Comparison of ENCODE assay signal across 14 cellular contexts in genomic region chr2:129482626-129483025, GRCh38.
DNase-seq lines count a peak whose midpoint lies in the region; ATAC-seq, FAIRE-seq and TF ChIP-seq lines count a peak whose summit lies in the region.
"Had no signal": no experiment of that assay in that cellular context is flagged by ENCODE, and none has a peak within 500 bp of the region (broad histone marks: within the 10 kb centered on the region; RNA-seq: fewer than 3 reads in every experiment).

No MANE protein-coding gene starts in this region.

- peaks cover 40% of the 10 kb centered on the region for H3K4me1 ChIP-seq in OCI-LY3 (ENCODE audit: low read length)
- H3K4me1 ChIP-seq: A549, BE2C had no signal

- no peaks in the 10 kb centered on the region for H3K27me3 ChIP-seq in OCI-LY3 (ENCODE audit: low read depth, low read length)
- H3K27me3 ChIP-seq: BE2C had no signal

- H3K4me2 ChIP-seq in OCI-LY3 (ENCODE audit: low read length), result peak overlapping the region; percentile 57
- H3K4me2 ChIP-seq: A549, GM23338 had no signal

- H3K36me3 ChIP-seq in OCI-LY3 (replicated peaks; ENCODE audit: low read depth, low read length), result peaks cover 7% of the 10 kb centered on the region
- H3K36me3 ChIP-seq: BE2C had no signal

- peaks cover 0 to 3% of the 10 kb centered on the region in 2 donors for H3K36me3 Mint-ChIP-seq in naive B cell

- DNase-seq in islet precursor cell (peak; percentile 18), naive B cell (no peak), urothelium cell line (ENCODE audit: low spot score) (no peak), DMS153 treated with DMSO at 0.1 percent for 48 hours (lab: John Stamatoyannopoulos, UW; ENCODE audit: unreplicated experiment) (no peak), HCEC 1CT (no peak), DMS153 (lab: John Stamatoyannopoulos, UW) (no peak)
- DNase-seq: BE2C, DMS79, H9, HFFc6 had no signal

- H3K9me3 ChIP-seq in OCI-LY3 (ENCODE audit: insufficient read depth, low read length), result no peaks in the 10 kb centered on the region
- H3K9me3 ChIP-seq: A549, BE2C had no signal

- H2AFZ ChIP-seq in OCI-LY3 (ENCODE audit: low read depth, low read length), result no peak overlapping the region; the same call in 1 of the 2 replicates
- H2AFZ ChIP-seq: GM23338 had no signal

- H3K9ac ChIP-seq in OCI-LY3 (ENCODE audit: low read length), result peak overlapping the region; percentile 15; the same call in 1 of the 2 replicates

- peak overlapping the region in 4 of 6 donors; percentile 22 to 99 (median 90) for H3K27ac Mint-ChIP-seq in naive B cell
- H3K27ac Mint-ChIP-seq: GM23338, HFFc6 had no signal

- H3K4me3 ChIP-seq in OCI-LY3 (ENCODE audit: low read length), result peak overlapping the region; percentile 37; the same call in 1 of the 2 replicates
- H3K4me3 ChIP-seq: A549, GM23338 had no signal

- H3K27me3 Mint-ChIP-seq in naive B cell, result peaks cover 0 to 5% (median 0%) of the 10 kb centered on the region in 3 donors

- H3K27ac ChIP-seq in OCI-LY3 (ENCODE audit: low read length), result peak overlapping the region; percentile 72
- H3K27ac ChIP-seq: A549 had no signal

- peak; percentile 17 for FAIRE-seq in urothelium cell line (lab: Jason Lieb, UNC)
- FAIRE-seq: A549, GM12891 had no signal

- no peaks in the 10 kb centered on the region for H4K20me1 ChIP-seq in OCI-LY3 (ENCODE audit: insufficient read depth, low read length)

- H3K4me3 Mint-ChIP-seq in naive B cell, result peak overlapping the region in 1 of 8 donors; percentile 82
- H3K4me3 Mint-ChIP-seq: GM23338, H9, HFFc6 had no signal

- H3K79me2 ChIP-seq in OCI-LY3 (ENCODE audit: low read length), result no peaks in the 10 kb centered on the region

- peaks cover 0 to 6% (median 2%) of the 10 kb centered on the region in 7 donors for H3K9me3 Mint-ChIP-seq in naive B cell
- H3K9me3 Mint-ChIP-seq: GM23338, H9 had no signal

- TF ChIP-seq CTCF in OCI-LY3 (IDR thresholded peaks at IDR 0.05; ENCODE audit: low read depth, low read length), result no peak

- H3K4me1 Mint-ChIP-seq in naive B cell, result peaks cover 12 to 35% (median 21%) of the 10 kb centered on the region in 3 donors

- no peak for ATAC-seq in naive B cell (ENCODE audit: low read depth in 2 of 2)
- ATAC-seq: A549, GM23338 had no signal
